8 cellular contexts compared by ENCODE assay signal in the genomic region with DNA sequence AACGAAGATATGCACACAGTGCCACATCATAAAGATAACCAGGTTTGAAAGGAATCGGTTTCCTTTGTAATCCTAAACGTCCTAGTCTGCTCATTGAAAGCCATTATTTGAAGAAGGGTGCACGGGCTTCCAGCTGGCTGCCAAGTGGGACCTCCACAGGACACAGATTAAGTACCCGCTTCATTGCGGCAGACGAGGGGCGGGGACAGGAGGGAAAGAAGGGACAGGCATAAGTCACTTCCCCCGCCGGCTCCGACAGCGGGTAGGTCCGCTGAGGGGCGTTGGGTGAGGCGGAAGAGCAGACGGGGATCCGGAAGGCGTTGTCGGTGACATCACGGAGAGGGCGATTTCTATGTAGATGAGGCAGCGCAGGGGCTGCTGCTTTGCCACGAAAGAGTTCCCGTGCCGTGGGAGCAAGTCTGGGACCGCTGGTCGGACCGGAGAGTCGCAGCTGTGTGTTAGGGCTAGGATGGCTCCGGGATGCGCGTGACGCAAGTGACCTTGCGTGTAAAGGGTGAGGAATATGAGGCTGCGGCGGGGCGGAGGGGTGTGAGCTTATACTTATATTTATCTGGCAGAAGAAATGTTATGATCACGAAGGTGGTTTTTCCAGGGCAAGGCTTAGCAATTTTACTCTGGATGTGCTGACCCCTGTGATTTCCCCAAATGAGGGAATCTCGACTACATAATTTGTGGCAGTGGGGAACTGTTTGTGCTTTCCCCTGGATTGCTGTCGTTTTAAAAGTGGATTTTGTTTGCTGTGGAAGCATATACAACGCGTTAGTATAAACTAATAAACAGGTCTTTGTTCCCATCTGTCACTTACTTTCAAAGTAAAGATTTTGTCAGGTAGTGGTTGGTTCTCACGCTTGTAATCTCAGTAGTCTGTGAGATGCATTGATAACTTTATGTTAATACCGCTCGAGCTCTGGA.
A peak's percentile ranks its signal among the peaks of the same experiment; 100 is the strongest.
DNase-seq lines count a peak whose midpoint lies in the region; ATAC-seq and TF ChIP-seq lines count a peak whose summit lies in the region.
"Not testable (repeated sequence)": the region's sequence is repeated elsewhere in the genome, so short reads cannot be mapped to it uniquely, and the experiment has no call there.

No MANE protein-coding gene starts in this region.

- H3K4me2 ChIP-seq in Loucy (ENCODE audit: low read depth, low read length, poor library complexity, severe bottlenecking) (peak overlapping the region; percentile 82), SU-DHL-6 (ENCODE audit: low read depth, low read length, poor library complexity, severe bottlenecking) (peak overlapping the region; percentile 67), neural progenitor cell (peak overlapping the region; percentile 73)

- TF ChIP-seq CTCF in Loucy (conservative IDR thresholded peaks at IDR 0.05; ENCODE audit: low read length); SU-DHL-6 (IDR thresholded peaks at IDR 0.05; ENCODE audit: insufficient read depth, low read length, poor library complexity, severe bottlenecking); neural progenitor cell (IDR thresholded peaks at IDR 0.05): not testable (repeated sequence)

- peaks cover 39% of the 10 kb centered on the region for H3K4me1 Mint-ChIP-seq in activated naive CD4-positive, alpha-beta T cell treated with anti-CD3 and anti-CD28 coated beads, Interleukin-2, amount 50 U/mL, for 24 hours
- not testable (repeated sequence) for H3K4me1 Mint-ChIP-seq in neural progenitor cell
- H3K4me1 Mint-ChIP-seq in stimulated activated naive B cell treated with anti-CD40 and anti-IgM and Interleukin-4, amounts not matched to agents 10 μg/mL and 1 μg/mL and 100 μg/mL, for 72 hours, result peaks cover 15 to 32% of the 10 kb centered on the region in 2 donors

- peak; percentile 84 to 89 for ATAC-seq in stimulated activated naive B cell treated with anti-CD40 and anti-IgM and Interleukin-4, amounts not matched to agents 10 μg/mL and 1 μg/mL and 100 μg/mL, for 72 hours (replicated peaks)

- H3K9me3 ChIP-seq in Loucy (ENCODE audit: insufficient read depth, low read depth, low read length); SU-DHL-6 (ENCODE audit: insufficient read depth, low read length); neural progenitor cell (ENCODE audit: low read depth): not testable (repeated sequence)

- H3K27ac ChIP-seq in SU-DHL-6 (ENCODE audit: low read depth, low read length), result peak overlapping the region; percentile 27; the same call in 1 of the 2 replicates
- not testable (repeated sequence) for H3K27ac ChIP-seq in neural progenitor cell

- DNase-seq in ELR (ENCODE audit: low read depth) (peak; percentile 87), GOT3 (lab: John Stamatoyannopoulos, UW) (peak; percentile 58), glomerular visceral epithelial cell (ENCODE audit: extremely low spot score) (peak; percentile 64), neural progenitor cell (ENCODE audit: low spot score) (peak; percentile 87)
- peak; percentile 85 for DNase-seq in stimulated activated naive B cell treated with anti-CD40 and anti-IgM and Interleukin-4, amounts not matched to agents 10 μg/mL and 1 μg/mL and 100 μg/mL, for 72 hours

- H3K9ac ChIP-seq in Loucy (ENCODE audit: low read depth, low read length, poor library complexity, severe bottlenecking) (peak overlapping the region; percentile 74), SU-DHL-6 (ENCODE audit: low read length) (peak overlapping the region; percentile 61)
- H3K9ac ChIP-seq in neural progenitor cell, result not testable (repeated sequence)

- H3F3A ChIP-seq in Loucy (ENCODE audit: low read depth); SU-DHL-6 (ENCODE audit: insufficient read depth): not testable (repeated sequence)
- H3F3A ChIP-seq in neural progenitor cell (ENCODE audit: low read depth), result peaks cover 13% of the 10 kb centered on the region

- H3K9me3 Mint-ChIP-seq in activated naive CD4-positive, alpha-beta T cell treated with anti-CD3 and anti-CD28 coated beads, Interleukin-2, amount 50 U/mL, for 24 hours; neural progenitor cell; stimulated activated naive B cell treated with anti-CD40 and anti-IgM and Interleukin-4, amounts not matched to agents 10 μg/mL and 1 μg/mL and 100 μg/mL, for 72 hours: not testable (repeated sequence)

- not testable (repeated sequence) for H3K36me3 ChIP-seq in Loucy (ENCODE audit: insufficient read depth, low read length); SU-DHL-6 (ENCODE audit: low read length); neural progenitor cell

- not testable (repeated sequence) for H4K20me1 ChIP-seq in Loucy (ENCODE audit: insufficient read depth, low read length, poor library complexity, severe bottlenecking); SU-DHL-6 (ENCODE audit: low read depth, low read length); neural progenitor cell (ENCODE audit: low read depth)

- H3K79me2 ChIP-seq in Loucy (ENCODE audit: insufficient read depth, low read length); SU-DHL-6 (ENCODE audit: insufficient read depth, low read length); neural progenitor cell (ENCODE audit: low read depth): not testable (repeated sequence)

- peak overlapping the region; percentile 99 for H3K27ac Mint-ChIP-seq in activated naive CD4-positive, alpha-beta T cell treated with anti-CD3 and anti-CD28 coated beads, Interleukin-2, amount 50 U/mL, for 24 hours
- H3K27ac Mint-ChIP-seq in neural progenitor cell, result peak overlapping the region; percentile 97
- peak overlapping the region; percentile 99 for H3K27ac Mint-ChIP-seq in stimulated activated naive B cell treated with anti-CD40 and anti-IgM and Interleukin-4, amounts not matched to agents 10 μg/mL and 1 μg/mL and 100 μg/mL, for 72 hours

- H2AFZ ChIP-seq in Loucy (ENCODE audit: low read length) (peak overlapping the region; percentile 71), SU-DHL-6 (ENCODE audit: low read depth, low read length, severe bottlenecking) (peak overlapping the region; percentile 42), neural progenitor cell (replicated peaks) (peak overlapping the region; percentile 34)

- H3K4me3 ChIP-seq in Loucy (ENCODE audit: low read length, poor library complexity, severe bottlenecking) (peak overlapping the region; percentile 76), SU-DHL-6 (ENCODE audit: insufficient read depth, low read length, poor library complexity, severe bottlenecking) (peak overlapping the region; percentile 59), neural progenitor cell (peak overlapping the region; percentile 53)

- peak overlapping the region; percentile 92 for H3K4me3 Mint-ChIP-seq in activated naive CD4-positive, alpha-beta T cell treated with anti-CD3 and anti-CD28 coated beads, Interleukin-2, amount 50 U/mL, for 24 hours
- H3K4me3 Mint-ChIP-seq in neural progenitor cell, result peak overlapping the region; percentile 95
- H3K4me3 Mint-ChIP-seq in stimulated activated naive B cell treated with anti-CD40 and anti-IgM and Interleukin-4, amounts not matched to agents 10 μg/mL and 1 μg/mL and 100 μg/mL, for 72 hours, result peak overlapping the region; percentile 90 to 97

- not testable (repeated sequence) for H3K27me3 Mint-ChIP-seq in activated naive CD4-positive, alpha-beta T cell treated with anti-CD3 and anti-CD28 coated beads, Interleukin-2, amount 50 U/mL, for 24 hours; neural progenitor cell (ENCODE audit: insufficient read depth, low read depth); stimulated activated naive B cell treated with anti-CD40 and anti-IgM and Interleukin-4, amounts not matched to agents 10 μg/mL and 1 μg/mL and 100 μg/mL, for 72 hours

- not testable (repeated sequence) for H3K9me2 ChIP-seq in Loucy (replicated peaks; ENCODE audit: low read depth, low read length); SU-DHL-6 (replicated peaks; ENCODE audit: insufficient read depth, low read length)

- H3K36me3 Mint-ChIP-seq in activated naive CD4-positive, alpha-beta T cell treated with anti-CD3 and anti-CD28 coated beads, Interleukin-2, amount 50 U/mL, for 24 hours; neural progenitor cell; stimulated activated naive B cell treated with anti-CD40 and anti-IgM and Interleukin-4, amounts not matched to agents 10 μg/mL and 1 μg/mL and 100 μg/mL, for 72 hours: not testable (repeated sequence)

- not testable (repeated sequence) for H3K27me3 ChIP-seq in Loucy (ENCODE audit: insufficient read depth, low read length, poor library complexity, severe bottlenecking); SU-DHL-6 (ENCODE audit: low read length); neural progenitor cell

- not testable (repeated sequence) for H3K4me1 ChIP-seq in Loucy (ENCODE audit: insufficient read depth, low read length, poor library complexity, severe bottlenecking); neural progenitor cell
